Comparison of ENCODE assay signal across 8 cellular contexts in the genomic region with DNA sequence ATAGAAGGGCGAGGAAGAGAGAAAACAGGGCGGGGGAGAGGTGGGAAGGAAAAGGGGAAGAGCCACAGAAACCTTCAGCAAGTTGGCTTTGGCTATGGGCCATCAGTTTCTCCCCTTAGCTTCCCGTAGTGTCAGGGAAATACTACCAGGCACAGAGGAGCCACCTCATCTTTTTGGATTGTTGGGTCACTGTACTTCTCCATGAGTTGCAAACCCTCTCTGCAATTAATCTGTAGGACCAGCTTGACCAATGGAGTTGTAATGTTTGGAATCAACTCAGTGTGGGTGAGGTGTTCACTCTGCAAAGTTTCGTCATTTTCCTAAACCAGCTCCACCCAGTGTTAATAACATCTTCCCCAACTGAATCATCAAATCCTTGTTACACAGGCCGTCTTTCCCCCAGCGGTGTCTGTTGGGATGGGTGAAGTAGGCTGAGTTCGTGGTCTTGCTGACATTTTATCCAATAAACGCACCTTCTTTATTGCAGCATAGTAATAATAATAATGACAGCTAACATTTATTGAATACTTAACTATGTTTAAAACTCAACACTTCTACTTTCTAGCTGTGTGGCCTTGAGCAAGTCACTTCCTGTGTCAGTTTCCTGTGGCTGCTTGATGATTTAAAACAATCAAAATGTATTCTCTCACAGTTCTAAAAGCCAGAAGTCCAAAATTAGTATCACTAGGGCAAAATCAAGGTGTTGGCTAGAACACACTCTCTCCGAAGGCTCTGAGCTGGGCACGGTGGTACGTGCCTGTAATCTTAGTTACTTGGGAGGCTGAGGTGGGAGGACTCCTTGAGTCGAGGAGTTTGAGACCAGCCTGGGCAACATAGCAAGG. TPM values are rescaled to one million over a fixed set of nuclear protein-coding genes. Genes with fewer than 3 reads are reported as not detected.
DNase-seq lines count a peak whose midpoint lies in the region; ATAC-seq and TF ChIP-seq lines count a peak whose summit lies in the region.

No MANE protein-coding gene starts in this region.

- H3K27ac Mint-ChIP-seq in activated naive CD4-positive, alpha-beta T cell treated with anti-CD3 and anti-CD28 coated beads for 36 hours = peak overlapping the region; percentile 93
- peak overlapping the region; percentile 96 for H3K27ac Mint-ChIP-seq in stimulated activated memory B cell treated with anti-CD40 and anti-IgM and Interleukin-4, amounts not matched to agents 10 μg/mL and 1 μg/mL and 100 μg/mL, for 72 hours

- intact Hi-C loops in activated naive CD4-positive, alpha-beta T cell treated with anti-CD3 and anti-CD28 coated beads for 36 hours (cut with micrococcal nuclease) = loop anchor here (1.0 kb wide), 2 partner anchors 12 to 93 kb away; partner anchors contain the start of gene TCHP

- no peak overlapping the region for H3K4me3 ChIP-seq in fibroblast of pulmonary artery (replicated peaks; ENCODE audit: low read depth, low read length)

- peak overlapping the region; percentile 39 for H3K4me3 Mint-ChIP-seq in activated naive CD4-positive, alpha-beta T cell treated with anti-CD3 and anti-CD28 coated beads for 36 hours
- peak overlapping the region; percentile 63 for H3K4me3 Mint-ChIP-seq in stimulated activated memory B cell treated with anti-CD40 and anti-IgM and Interleukin-4, amounts not matched to agents 10 μg/mL and 1 μg/mL and 100 μg/mL, for 72 hours

- no peaks in the 10 kb centered on the region for H3K36me3 Mint-ChIP-seq in activated naive CD4-positive, alpha-beta T cell treated with anti-CD3 and anti-CD28 coated beads for 36 hours (ENCODE audit: low read depth)
- H3K36me3 Mint-ChIP-seq in stimulated activated memory B cell treated with anti-CD40 and anti-IgM and Interleukin-4, amounts not matched to agents 10 μg/mL and 1 μg/mL and 100 μg/mL, for 72 hours = no peaks in the 10 kb centered on the region

- peak; percentile 65 for ATAC-seq in stimulated activated memory B cell treated with anti-CD40 and anti-IgM and Interleukin-4, amounts not matched to agents 10 μg/mL and 1 μg/mL and 100 μg/mL, for 72 hours
- no peak for ATAC-seq in HG02763 (IDR thresholded peaks at IDR 0.05; ENCODE audit: unreplicated experiment)

- H3K27me3 Mint-ChIP-seq in activated naive CD4-positive, alpha-beta T cell treated with anti-CD3 and anti-CD28 coated beads for 36 hours (ENCODE audit: low read depth) = no peaks in the 10 kb centered on the region
- H3K27me3 Mint-ChIP-seq in stimulated activated memory B cell treated with anti-CD40 and anti-IgM and Interleukin-4, amounts not matched to agents 10 μg/mL and 1 μg/mL and 100 μg/mL, for 72 hours = no peaks in the 10 kb centered on the region

- CTCF ChIA-PET in activated naive CD4-positive, alpha-beta T cell treated with anti-CD3 and anti-CD28 coated beads for 36 hours (lab: Charles Lee) = interaction anchor here (0.6 to 1.7 kb wide), 10 partner anchors 9 to 1604 kb away, joined by 3 to 6 read pairs (median 4); no protein-coding TSS in a partner anchor

- H3K9me3 Mint-ChIP-seq in activated naive CD4-positive, alpha-beta T cell treated with anti-CD3 and anti-CD28 coated beads for 36 hours = no peaks in the 10 kb centered on the region
- H3K9me3 Mint-ChIP-seq in stimulated activated memory B cell treated with anti-CD40 and anti-IgM and Interleukin-4, amounts not matched to agents 10 μg/mL and 1 μg/mL and 100 μg/mL, for 72 hours = no peaks in the 10 kb centered on the region

- peak; percentile 73 for DNase-seq in activated naive CD4-positive, alpha-beta T cell treated with anti-CD3 and anti-CD28 coated beads for 36 hours
- no peak for DNase-seq in activated naive CD4-positive, alpha-beta T cell (lab: John Stamatoyannopoulos, UW)
- DNase-seq in T1000 (lab: John Stamatoyannopoulos, UW) (peak; percentile 15), fibroblast of pulmonary artery (ENCODE audit: low read depth) (peak; percentile 87), NCI-H2227 treated with DMSO at 0.1 percent for 48 hours (lab: John Stamatoyannopoulos, UW) (no peak), cerebellar nuclear complex (lab: John Stamatoyannopoulos, UW) (no peak)

- peaks cover 35% of the 10 kb centered on the region for H3K4me1 Mint-ChIP-seq in activated naive CD4-positive, alpha-beta T cell treated with anti-CD3 and anti-CD28 coated beads for 36 hours (ENCODE audit: low read depth)
- H3K4me1 Mint-ChIP-seq in stimulated activated memory B cell treated with anti-CD40 and anti-IgM and Interleukin-4, amounts not matched to agents 10 μg/mL and 1 μg/mL and 100 μg/mL, for 72 hours = peaks cover 41% of the 10 kb centered on the region

- TF ChIP-seq CTCF in fibroblast of pulmonary artery (IDR thresholded peaks at IDR 0.05; ENCODE audit: low read length, missing control alignments) = no peak

RNA-seq across cellular contexts. Expression of gene GLTP, which starts 8.1 kb away (rescaled TPM):
- total RNA-seq in activated naive CD4-positive, alpha-beta T cell treated with anti-CD3 and anti-CD28 coated beads for 36 hours = 10 to 100 TPM; 18.1 to 19.9 TPM

RNA-seq across cellular contexts. Expression of gene TCHP, which starts 11.7 kb away (rescaled TPM):
- 10 to 100 TPM; 19.6 to 20.9 TPM for total RNA-seq in activated naive CD4-positive, alpha-beta T cell treated with anti-CD3 and anti-CD28 coated beads for 36 hours

RNA-seq across cellular contexts. Expression of gene TRPV4, which starts 55.2 kb away (rescaled TPM):
- total RNA-seq in activated naive CD4-positive, alpha-beta T cell treated with anti-CD3 and anti-CD28 coated beads for 36 hours = not detected

Comparison
In these comparisons a context has a peak if more than half of its experiments do, and no peak if none do; other contexts are left out.
1. DNase-seq: peak in activated naive CD4-positive, alpha-beta T cell treated with anti-CD3 and anti-CD28 coated beads for 36 hours (single experiment), T1000 (single experiment) and fibroblast of pulmonary artery (single experiment); none in activated naive CD4-positive, alpha-beta T cell (0 of 4), NCI-H2227 treated with DMSO at 0.1 percent for 48 hours (single experiment) and cerebellar nuclear complex (0 of 2).